In the genomic region with DNA sequence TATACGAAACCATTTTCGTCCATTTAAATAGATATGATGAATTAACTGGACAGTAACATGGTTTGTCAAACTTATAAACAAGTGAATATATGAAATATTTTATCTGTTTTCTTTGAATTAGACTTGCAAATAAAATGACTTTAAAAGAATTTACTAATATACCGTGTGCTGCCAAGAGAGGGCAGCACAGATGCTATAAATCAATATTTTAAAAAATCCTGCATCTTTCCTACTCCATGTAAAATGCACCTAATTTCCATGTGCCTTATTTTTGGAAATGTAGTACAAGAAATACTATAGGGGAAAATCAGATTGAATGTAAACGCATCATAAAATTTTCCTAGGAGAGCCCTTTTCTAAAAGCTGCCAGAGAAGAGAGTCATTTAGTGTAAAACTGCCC, we compare ENCODE assay signal across 8 cellular contexts.
DNase-seq lines count a peak whose midpoint lies in the region; ATAC-seq, FAIRE-seq and TF ChIP-seq lines count a peak whose summit lies in the region.

No MANE protein-coding gene starts in this region.

- no peak for TF ChIP-seq POLR2A in A549 (IDR thresholded peaks at IDR 0.05; ENCODE audit: low read length)

- H3K4me1 ChIP-seq in A549 (no peaks in the 10 kb centered on the region), foreskin keratinocyte (no peaks in the 10 kb centered on the region), upper lobe of right lung (no peaks in the 10 kb centered on the region)

- H3K9me3 ChIP-seq in A549 (no peaks in the 10 kb centered on the region), upper lobe of right lung (no peaks in the 10 kb centered on the region)

- peak in 1 of 2 experiments; percentile 25 for DNase-seq in A549 (ENCODE audit: low read depth in 1 of 2, low spot score in 1 of 2)
- peak; percentile 13 for DNase-seq in RPMI7951 (ENCODE audit: low read depth)
- DNase-seq in foreskin keratinocyte = no peak
- DNase-seq in upper lobe of right lung = no peak
- no peak for DNase-seq in DMS153 treated with DMSO at 0.1 percent for 48 hours (lab: John Stamatoyannopoulos, UW; ENCODE audit: unreplicated experiment)
- DNase-seq in anterior cingulate cortex (lab: John Stamatoyannopoulos, UW) = no peak

- H3K27ac ChIP-seq in A549 (no peak overlapping the region), foreskin keratinocyte (no peak overlapping the region), upper lobe of right lung (no peak overlapping the region)

- TF ChIP-seq EP300 in A549 (IDR thresholded peaks at IDR 0.05) = no peak

- no peaks in the 10 kb centered on the region for H3K27me3 ChIP-seq in foreskin keratinocyte
- no peaks in the 10 kb centered on the region for H3K27me3 ChIP-seq in upper lobe of right lung

- peaks cover 4% of the 10 kb centered on the region for H3K36me3 ChIP-seq in upper lobe of right lung

- no peak for ATAC-seq in A549
- no peak for ATAC-seq in foreskin keratinocyte
- no peak for ATAC-seq in upper lobe of right lung
- no peak for ATAC-seq in GM21723 (IDR thresholded peaks at IDR 0.05; ENCODE audit: unreplicated experiment)

- no peak for FAIRE-seq in A549 (lab: Jason Lieb, UNC)

- TF ChIP-seq RAD21 in A549 (conservative IDR thresholded peaks at IDR 0.05 in 1 of 2, IDR thresholded peaks at IDR 0.05 in 1 of 2) = peak; percentile 56 to 60

- POLR2A ChIA-PET in A549 (lab: Yijun Ruan, JAX) = no interaction called here

- H3K4me3 ChIP-seq in A549 (no peak overlapping the region), GM12875 (ENCODE audit: low read depth, low read length) (no peak overlapping the region), upper lobe of right lung (no peak overlapping the region)

- TF ChIP-seq CTCF in A549 (IDR thresholded peaks at IDR 0.05) = peak; percentile 57
- peak; percentile 22; the same call in 1 of the 2 replicates for TF ChIP-seq CTCF in GM12875 (IDR thresholded peaks at IDR 0.05; ENCODE audit: borderline replicate concordance, insufficient read depth, low read depth, low read length)
- peak; percentile 65 for TF ChIP-seq CTCF in foreskin keratinocyte (conservative IDR thresholded peaks at IDR 0.05)
- TF ChIP-seq CTCF in upper lobe of right lung (IDR thresholded peaks at IDR 0.05) = peak; percentile 50

- intact Hi-C loops in upper lobe of right lung (cut with DNase I) = no loop called here

- 21% methylated on average over 4 of the region's 4 CpGs for WGBS in A549 (ENCODE audit: missing lambda C conversion rate)

- H3K4me2 ChIP-seq in A549 = no peak overlapping the region

- CTCF ChIA-PET in A549 (lab: Yijun Ruan, JAX) = interaction anchor here (0.6 to 2.5 kb wide), 16 partner anchors 9 to 170 kb away, joined by 3 to 11 read pairs (median 4); a partner anchor contains a TSS

TF ChIP-seq in A549, 52 proteins besides CTCF, POLR2A, EP300 and RAD21:
- TF ChIP-seq, protein P1, sequence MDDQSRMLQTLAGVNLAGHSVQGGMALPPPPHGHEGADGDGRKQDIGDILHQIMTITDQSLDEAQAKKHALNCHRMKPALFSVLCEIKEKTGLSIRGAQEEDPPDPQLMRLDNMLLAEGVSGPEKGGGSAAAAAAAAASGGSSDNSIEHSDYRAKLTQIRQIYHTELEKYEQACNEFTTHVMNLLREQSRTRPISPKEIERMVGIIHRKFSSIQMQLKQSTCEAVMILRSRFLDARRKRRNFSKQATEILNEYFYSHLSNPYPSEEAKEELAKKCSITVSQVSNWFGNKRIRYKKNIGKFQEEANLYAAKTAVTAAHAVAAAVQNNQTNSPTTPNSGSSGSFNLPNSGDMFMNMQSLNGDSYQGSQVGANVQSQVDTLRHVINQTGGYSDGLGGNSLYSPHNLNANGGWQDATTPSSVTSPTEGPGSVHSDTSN (IDR thresholded peaks at IDR 0.05) = no peak
- TF ChIP-seq SMC3 (IDR thresholded peaks at IDR 0.05) (peak; percentile 46; the same call in 2 of the 3 replicates), FOSB (CRISPR knock-in tag; IDR thresholded peaks at IDR 0.05) (no peak)
